Comparison of ENCODE assay signal across 8 cellular contexts in genomic region chr3:25661694-25662455, GRCh38. TPM values are rescaled to one million over a fixed set of nuclear protein-coding genes. Genes with fewer than 3 reads are reported as not detected.
DNase-seq lines count a peak whose midpoint lies in the region; ATAC-seq and TF ChIP-seq lines count a peak whose summit lies in the region.

No MANE protein-coding gene starts in this region.

- peak overlapping the region; percentile 51 for H3K4me3 Mint-ChIP-seq in WTC11
- peak overlapping the region; percentile 97 for H3K4me3 Mint-ChIP-seq in type B pancreatic cell

- no peaks in the 10 kb centered on the region for H3K36me3 Mint-ChIP-seq in WTC11
- H3K36me3 Mint-ChIP-seq in type B pancreatic cell: peaks cover 14% of the 10 kb centered on the region

- ATAC-seq in left ventricle myocardium superior: no peak
- ATAC-seq in WTC11: no peak

- H3K9me3 Mint-ChIP-seq in WTC11 (no peaks in the 10 kb centered on the region), type B pancreatic cell (no peaks in the 10 kb centered on the region)

- TF ChIP-seq CTCF in cardiac muscle cell (IDR thresholded peaks at IDR 0.05; ENCODE audit: low read depth, low read length) (no peak), WTC11 (IDR thresholded peaks at IDR 0.05) (no peak), type B pancreatic cell (conservative IDR thresholded peaks at IDR 0.05) (no peak), testis (IDR thresholded peaks at IDR 0.05) (no peak)

- no peak overlapping the region for H3K9ac ChIP-seq in iPS-20b (ENCODE audit: low read depth, low read length)

- POLR2A ChIA-PET in WTC11 (lab: Charles Lee): no interaction called here

- intact Hi-C loops in left ventricle myocardium superior (cut with micrococcal nuclease) (loop anchor here (10.0 kb wide), 1 partner anchor 123 kb away; the partner anchor contains the start of gene NGLY1), testis (cut with DNase I; ENCODE audit: low total_unique reads) (no loop called here)

- H3K27me3 Mint-ChIP-seq in WTC11 (ENCODE audit: low read depth) (no peaks in the 10 kb centered on the region), type B pancreatic cell (no peaks in the 10 kb centered on the region)

- H3K9me3 ChIP-seq in cardiac muscle cell (ENCODE audit: low read depth) (no peaks in the 10 kb centered on the region), iPS-20b (ENCODE audit: insufficient read depth, low read depth, low read length) (no peaks in the 10 kb centered on the region), testis (no peaks in the 10 kb centered on the region)

- H3K4me3 ChIP-seq in cardiac muscle cell: peak overlapping the region; percentile 70
- peak overlapping the region; percentile 100 for H3K4me3 ChIP-seq in iPS-20b (ENCODE audit: low read length)
- H3K4me3 ChIP-seq in testis: peak overlapping the region in 1 of 2 donors; percentile 94

- DNase-seq in cardiac muscle cell (ENCODE audit: low read depth in 1 of 2, low spot score in 1 of 2) (peak; percentile 11 to 25), left ventricle myocardium superior (no peak), WTC11 (ENCODE audit: low spot score) (no peak), type B pancreatic cell (ENCODE audit: extremely low spot score, unreplicated experiment) (no peak), activated gamma-delta T cell treated with Interleukin-2 at 50 U/mL for 16 hours (no peak), NOMO-1 treated with DMSO at 0.1 percent for 48 hours (lab: John Stamatoyannopoulos, UW; ENCODE audit: unreplicated experiment) (no peak), testis (no peak)

- CTCF ChIA-PET in WTC11 (lab: Charles Lee): interaction anchor here (0.9 kb wide), 1 partner anchor 170 kb away, joined by 3 read pairs; no protein-coding TSS in a partner anchor

- H3K27ac Mint-ChIP-seq in WTC11 (no peak overlapping the region), type B pancreatic cell (peak overlapping the region; percentile 73)

- H3K4me1 Mint-ChIP-seq in WTC11: peaks cover 54% of the 10 kb centered on the region
- H3K4me1 Mint-ChIP-seq in type B pancreatic cell (ENCODE audit: unreplicated experiment): peaks cover 50% of the 10 kb centered on the region

- H3K4me1 ChIP-seq in cardiac muscle cell (ENCODE audit: low read depth): peaks cover 40% of the 10 kb centered on the region
- peaks cover 25% of the 10 kb centered on the region for H3K4me1 ChIP-seq in iPS-20b (ENCODE audit: insufficient read depth, low read length)
- H3K4me1 ChIP-seq in testis: peaks cover 12% of the 10 kb centered on the region

- 14 to 20% methylated on average over 4 of the region's 4 CpGs for WGBS in testis, 2 donors

- H3K27ac ChIP-seq in cardiac muscle cell (peak overlapping the region; percentile 99), iPS-20b (ENCODE audit: low read length) (no peak overlapping the region), testis (peak overlapping the region in 1 of 2 donors; percentile 99)

- H3K27me3 ChIP-seq in cardiac muscle cell: no peaks in the 10 kb centered on the region
- H3K27me3 ChIP-seq in iPS-20b (ENCODE audit: insufficient read depth, low read length): no peaks in the 10 kb centered on the region
- no peaks in the 10 kb centered on the region for H3K27me3 ChIP-seq in testis

- H3K36me3 ChIP-seq in cardiac muscle cell: no peaks in the 10 kb centered on the region
- no peaks in the 10 kb centered on the region for H3K36me3 ChIP-seq in iPS-20b (ENCODE audit: insufficient read depth, low read depth, low read length)
- no peaks in the 10 kb centered on the region for H3K36me3 ChIP-seq in testis (ENCODE audit: low read depth, missing control alignments)

- TF ChIP-seq POLR2A in testis (IDR thresholded peaks at IDR 0.05): no peak

TF ChIP-seq in WTC11, 78 proteins besides CTCF, POLR2A, EP300 and RAD21:
- TF ChIP-seq NFYB (CRISPR knock-in tag; conservative IDR thresholded peaks at IDR 0.05; ENCODE audit: low read depth) (no peak), SMAD3 (CRISPR knock-in tag; IDR thresholded peaks at IDR 0.05; ENCODE audit: borderline replicate concordance) (no peak)

RNA-seq across cellular contexts. Expression of gene TOP2B, which starts 2.8 kb away (rescaled TPM):
- total RNA-seq in cardiac muscle cell (82.3 and 119 TPM in 2 replicates), left ventricle myocardium superior (113 TPM), WTC11 (2021) (151 to 167 TPM (median 160 TPM) in 3 replicates), type B pancreatic cell (ENCODE audit: low replicate concordance) (106 and 198 TPM in 2 replicates), testis (10 to 100 TPM; 76.9 to 86.5 TPM)
- polyA plus RNA-seq in cardiac muscle cell (108 and 119 TPM in 2 replicates), testis (ENCODE audit: insufficient read depth, low read depth, low replicate concordance) (46.4 TPM)

Comparison
In these comparisons a context has a peak if more than half of its experiments do, and no peak if none do; other contexts are left out.
1. DNase-seq: peak in cardiac muscle cell (2 of 2); none in left ventricle myocardium superior (single experiment), WTC11 (single experiment), type B pancreatic cell (single experiment), activated gamma-delta T cell treated with Interleukin-2 at 50 U/mL for 16 hours (single experiment), NOMO-1 treated with DMSO at 0.1 percent for 48 hours (single experiment) and testis (single experiment).